Comparison of ENCODE assay signal across 9 cellular contexts in genomic region chr16:11181889-11182279, GRCh38.
DNase-seq lines count a peak whose midpoint lies in the region; ATAC-seq and TF ChIP-seq lines count a peak whose summit lies in the region.
"Had no signal": no experiment of that assay in that cellular context is flagged by ENCODE, and none has a peak within 500 bp of the region (broad histone marks: within the 10 kb centered on the region; RNA-seq: fewer than 3 reads in every experiment).

No MANE protein-coding gene starts in this region.

- no peaks in the 10 kb centered on the region for H3K27me3 ChIP-seq in tibial nerve

- peaks cover 0 to 44% (median 0%) of the 10 kb centered on the region in 3 donors for H3K36me3 ChIP-seq in tibial nerve

- peak; percentile 33 for DNase-seq in activated naive CD4-positive, alpha-beta T cell treated with Interleukin-2 at 50 U/mL for 16 hours
- no peak for DNase-seq in activated naive CD4-positive, alpha-beta T cell (lab: John Stamatoyannopoulos, UW)
- DNase-seq in activated CD4-positive, alpha-beta T cell treated with anti-CD3 and anti-CD28 coated beads, Interleukin-2, amount 50 U/mL, for 48 hours, result peak; percentile 56 to 70
- DNase-seq in iris pigment epithelial cell (ENCODE audit: low read depth) (peak; percentile 30), tibial nerve (ENCODE audit: low spot score in 2 of 2) (peak in 1 of 2 donors; percentile 14), HT-29 (ENCODE audit: low spot score) (no peak), LoVo (ENCODE audit: low spot score) (no peak), Right ventricle myocardium inferior (ENCODE audit: missing footprints) (no peak)
- DNase-seq: foreskin fibroblast had no signal

- no peak for TF ChIP-seq POLR2A in tibial nerve (IDR thresholded peaks at IDR 0.05)

- WGBS in tibial nerve, 2 donors, result 57 to 68% methylated on average over 12 of the region's 12 CpGs

- no peak for ATAC-seq in Right ventricle myocardium inferior

- H3K4me3 ChIP-seq in tibial nerve, result no peak overlapping the region

- peaks cover 0 to 5% (median 0%) of the 10 kb centered on the region in 4 donors for H3K4me1 ChIP-seq in tibial nerve

- H3K9me3 ChIP-seq in tibial nerve, result no peaks in the 10 kb centered on the region

- TF ChIP-seq EP300 in tibial nerve (IDR thresholded peaks at IDR 0.05), result peak; percentile 38 to 58

- intact Hi-C loops in Right ventricle myocardium inferior (cut with DNase I), result no loop called here

- peak overlapping the region in 1 of 4 donors; percentile 52 for H3K27ac ChIP-seq in tibial nerve

- TF ChIP-seq CTCF in tibial nerve (IDR thresholded peaks at IDR 0.05), result no peak

Comparison
In these comparisons a context has a peak if more than half of its experiments do, and no peak if none do; other contexts are left out.
1. DNase-seq: peak in activated naive CD4-positive, alpha-beta T cell treated with Interleukin-2 at 50 U/mL for 16 hours (single experiment), activated CD4-positive, alpha-beta T cell treated with anti-CD3 and anti-CD28 coated beads, Interleukin-2, amount 50 U/mL, for 48 hours (2 of 2) and iris pigment epithelial cell (single experiment); none in activated naive CD4-positive, alpha-beta T cell (0 of 4), HT-29 (single experiment), LoVo (single experiment) and Right ventricle myocardium inferior (single experiment).